ENCODE assay signal across 10 cellular contexts in the genomic region with DNA sequence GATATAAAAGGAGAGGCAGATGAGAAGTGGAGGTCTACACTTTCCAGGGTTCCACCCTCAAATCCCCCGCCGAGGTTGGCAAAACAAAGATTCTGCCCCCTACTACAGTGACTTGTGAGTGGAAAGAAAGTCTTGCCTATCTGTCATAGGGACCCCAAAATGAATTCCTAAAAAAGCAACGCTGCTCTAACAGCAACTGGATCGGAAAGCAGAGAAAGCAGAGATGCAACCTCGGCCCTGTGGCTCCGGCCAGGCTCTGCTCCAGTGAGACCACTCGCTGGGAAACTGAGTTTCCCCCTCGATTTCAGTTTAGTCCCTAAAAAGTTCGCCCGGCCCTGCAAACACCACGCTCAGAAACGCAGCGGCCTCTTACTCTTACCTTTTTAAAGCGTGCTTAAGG.
A peak's percentile ranks its signal among the peaks of the same experiment; 100 is the strongest.
DNase-seq lines count a peak whose midpoint lies in the region; ATAC-seq and TF ChIP-seq lines count a peak whose summit lies in the region.
"Had no signal": no experiment of that assay in that cellular context is flagged by ENCODE, and none has a peak within 500 bp of the region (broad histone marks: within the 10 kb centered on the region; RNA-seq: fewer than 3 reads in every experiment).

No MANE protein-coding gene starts in this region.

- no peak for DNase-seq in cardiac muscle cell (ENCODE audit: low read depth in 1 of 2, low spot score in 1 of 2)
- no peak for DNase-seq in heart right ventricle
- DNase-seq in ecto neural progenitor cell (ENCODE audit: low spot score), result peak; percentile 56
- no peak for DNase-seq in type B pancreatic cell (ENCODE audit: extremely low spot score, unreplicated experiment)
- DNase-seq in naive thymus-derived CD8-positive, alpha-beta T cell, result no peak
- no peak for DNase-seq in right lobe of liver
- DNase-seq in LoVo (ENCODE audit: low spot score), result no peak
- DNase-seq: thyroid gland had no signal

- no peak overlapping the region for H3K4me3 ChIP-seq in cardiac muscle cell
- peak overlapping the region in 1 of 10 donors; percentile 1 for H3K4me3 ChIP-seq in heart right ventricle
- H3K4me3 ChIP-seq in mucosa of rectum (ENCODE audit: low read length in 2 of 2), result no peak overlapping the region
- no peak overlapping the region for H3K4me3 ChIP-seq in right lobe of liver
- H3K4me3 ChIP-seq: thyroid gland had no signal

- TF ChIP-seq POLR2A in right lobe of liver (IDR thresholded peaks at IDR 0.05), result no peak

- WGBS in heart right ventricle, 2 donors, result 24 to 33% methylated on average over 14 of the region's 14 CpGs
- 12% methylated on average over 9 of the region's 14 CpGs for WGBS in right lobe of liver (ENCODE audit: insufficient coverage, low coverage, low lambda C conversion rate, missing lambda C conversion rate)

- ATAC-seq in heart right ventricle, result no peak
- no peak for ATAC-seq in naive thymus-derived CD8-positive, alpha-beta T cell
- no peak for ATAC-seq in right lobe of liver
- ATAC-seq: activated CD8-positive, alpha-beta memory T cell treated with anti-CD3 and anti-CD28 coated beads, Interleukin-2, amount 10 ng/mL, durations not matched to agents 7 days and 5 days had no signal

- no peaks in the 10 kb centered on the region for H3K9me3 ChIP-seq in cardiac muscle cell (ENCODE audit: low read depth)
- H3K9me3 ChIP-seq in heart right ventricle, result no peaks in the 10 kb centered on the region
- peaks cover 0 to 3% of the 10 kb centered on the region in 2 donors for H3K9me3 ChIP-seq in mucosa of rectum (ENCODE audit: control insufficient read depth in 2 of 2, low read length in 2 of 2)
- no peaks in the 10 kb centered on the region for H3K9me3 ChIP-seq in right lobe of liver
- H3K9me3 ChIP-seq: thyroid gland had no signal

- peak overlapping the region; percentile 79 for H3K4me3 Mint-ChIP-seq in type B pancreatic cell
- peak overlapping the region in 4 of 10 donors; percentile 13 to 58 (median 36) for H3K4me3 Mint-ChIP-seq in naive thymus-derived CD8-positive, alpha-beta T cell
- H3K4me3 Mint-ChIP-seq: activated CD8-positive, alpha-beta memory T cell treated with anti-CD3 and anti-CD28 coated beads, Interleukin-2, amount 10 ng/mL, durations not matched to agents 7 days and 5 days had no signal

- H3K27ac Mint-ChIP-seq in type B pancreatic cell, result peak overlapping the region; percentile 78
- peak overlapping the region in 2 of 10 donors; percentile 28 to 61 for H3K27ac Mint-ChIP-seq in naive thymus-derived CD8-positive, alpha-beta T cell
- H3K27ac Mint-ChIP-seq: activated CD8-positive, alpha-beta memory T cell treated with anti-CD3 and anti-CD28 coated beads, Interleukin-2, amount 10 ng/mL, durations not matched to agents 7 days and 5 days had no signal

- H3K36me3 ChIP-seq in cardiac muscle cell (no peaks in the 10 kb centered on the region), heart right ventricle (no peaks in the 10 kb centered on the region), mucosa of rectum (ENCODE audit: control insufficient read depth in 2 of 2, insufficient read depth in 2 of 2, low read length in 2 of 2) (no peaks in the 10 kb centered on the region), right lobe of liver (no peaks in the 10 kb centered on the region)
- H3K36me3 ChIP-seq: thyroid gland had no signal

- no peaks in the 10 kb centered on the region for H3K36me3 Mint-ChIP-seq in type B pancreatic cell
- peaks cover 0 to 9% (median 7%) of the 10 kb centered on the region in 3 donors for H3K36me3 Mint-ChIP-seq in naive thymus-derived CD8-positive, alpha-beta T cell

- H3K27me3 Mint-ChIP-seq in type B pancreatic cell, result peaks cover 38% of the 10 kb centered on the region
- peaks cover 35 to 58% (median 56%) of the 10 kb centered on the region in 5 donors for H3K27me3 Mint-ChIP-seq in naive thymus-derived CD8-positive, alpha-beta T cell

- H3K27me3 ChIP-seq in cardiac muscle cell (peaks cover 12% of the 10 kb centered on the region), heart right ventricle (peaks cover 30 to 93% (median 79%) of the 10 kb centered on the region in 7 donors), mucosa of rectum (ENCODE audit: control insufficient read depth in 2 of 2, insufficient read depth in 2 of 2, low read length in 2 of 2) (peaks cover 8 to 9% of the 10 kb centered on the region in 2 donors), right lobe of liver (peaks cover 50 to 75% of the 10 kb centered on the region in 2 donors)

- intact Hi-C loops in heart right ventricle (cut with DNase I), result loop anchor here in 9 of 10 donors (5.0 to 10.0 kb wide), 8 partner anchors 132 to 1301 kb away; partner anchors contain the start of genes HOXA3 (in 1 of the 9) and HOXA7 (in 1 of the 9)
- intact Hi-C loops in right lobe of liver (cut with DNase I), result no loop called here

- peaks cover 37% of the 10 kb centered on the region for H3K4me1 Mint-ChIP-seq in type B pancreatic cell (ENCODE audit: unreplicated experiment)
- H3K4me1 Mint-ChIP-seq in naive thymus-derived CD8-positive, alpha-beta T cell, result peaks cover 12 to 22% (median 18%) of the 10 kb centered on the region in 4 donors

- POLR2A ChIA-PET in naive thymus-derived CD8-positive, alpha-beta T cell (lab: Charles Lee), result interaction anchor here (0.6 kb wide), 1 partner anchor 9 kb away, joined by 4 read pairs; no protein-coding TSS in a partner anchor

- H3K4me1 ChIP-seq in cardiac muscle cell (ENCODE audit: low read depth), result peaks cover 38% of the 10 kb centered on the region
- H3K4me1 ChIP-seq in heart right ventricle, result peaks cover 6 to 73% (median 42%) of the 10 kb centered on the region in 9 donors
- peaks cover 24 to 31% of the 10 kb centered on the region in 2 donors for H3K4me1 ChIP-seq in mucosa of rectum (ENCODE audit: control insufficient read depth in 2 of 2, insufficient read depth in 2 of 2, low read length in 2 of 2)
- peaks cover 0 to 8% (median 0%) of the 10 kb centered on the region in 4 donors for H3K4me1 ChIP-seq in right lobe of liver

- peak overlapping the region; percentile 81 for H3K27ac ChIP-seq in cardiac muscle cell
- H3K27ac ChIP-seq in heart right ventricle, result no peak overlapping the region
- H3K27ac ChIP-seq in mucosa of rectum (ENCODE audit: low read depth in 2 of 2, low read length in 2 of 2), result peak overlapping the region; percentile 38 to 48
- H3K27ac ChIP-seq in right lobe of liver, result no peak overlapping the region

- no peaks in the 10 kb centered on the region for H3K9me3 Mint-ChIP-seq in type B pancreatic cell
- peaks cover 0 to 14% (median 2%) of the 10 kb centered on the region in 9 donors for H3K9me3 Mint-ChIP-seq in naive thymus-derived CD8-positive, alpha-beta T cell

- H3K9ac ChIP-seq in mucosa of rectum (ENCODE audit: low read depth in 1 of 2, low read length in 2 of 2), result peak overlapping the region in 1 of 2 donors; percentile 8

- TF ChIP-seq CTCF in cardiac muscle cell (IDR thresholded peaks at IDR 0.05; ENCODE audit: low read depth, low read length), result no peak
- no peak for TF ChIP-seq CTCF in heart right ventricle (IDR thresholded peaks at IDR 0.05)
- no peak for TF ChIP-seq CTCF in type B pancreatic cell (conservative IDR thresholded peaks at IDR 0.05)
- TF ChIP-seq CTCF in right lobe of liver (IDR thresholded peaks at IDR 0.05), result no peak

Comparison
In these comparisons a context has a peak if more than half of its experiments do, and no peak if none do; other contexts are left out.
1. H3K27ac ChIP-seq: peak in cardiac muscle cell (single experiment) and mucosa of rectum (2 of 2); none in heart right ventricle (0 of 10) and right lobe of liver (0 of 3).
2. intact Hi-C loops: an anchor here in heart right ventricle (5.0 to 10.0 kb wide); none called in right lobe of liver.